2 cellular contexts compared by ENCODE assay signal in genomic region chr3:47319952-47320351, GRCh38.
TF ChIP-seq lines count a peak whose summit lies in the region.

No MANE protein-coding gene starts in this region.

TF ChIP-seq in HCT116, 20 proteins besides CTCF, POLR2A, EP300 and RAD21:
- TF ChIP-seq ATF3 (IDR thresholded peaks at IDR 0.05) (no peak), EZH2phosphoT487 (IDR thresholded peaks at IDR 0.05; ENCODE audit: borderline replicate concordance) (no peak), CBX3 (IDR thresholded peaks at IDR 0.05; ENCODE audit: low read depth) (no peak), TCF7L2 (IDR thresholded peaks at IDR 0.05; ENCODE audit: borderline replicate concordance, extremely low read depth, insufficient read depth, insufficient read length) (no peak), SIN3A (IDR thresholded peaks at IDR 0.05; ENCODE audit: low read depth) (no peak), REST (IDR thresholded peaks at IDR 0.05; ENCODE audit: low read depth) (no peak), MAX (IDR thresholded peaks at IDR 0.05) (no peak), ZNF274 (IDR thresholded peaks at IDR 0.05; ENCODE audit: low read depth, low read length) (no peak), JUND (IDR thresholded peaks at IDR 0.05) (no peak), ELF1 (IDR thresholded peaks at IDR 0.05; ENCODE audit: borderline replicate concordance, low read depth) (no peak), POLR2AphosphoS5 (IDR thresholded peaks at IDR 0.05; ENCODE audit: low read depth, low read length) (no peak), SRF (IDR thresholded peaks at IDR 0.05; ENCODE audit: low read depth) (no peak), EZH2 (IDR thresholded peaks at IDR 0.05) (no peak)

TF ChIP-seq in K562, 482 proteins besides CTCF, POLR2A, EP300 and RAD21 (continues in another document):
- no peak for TF ChIP-seq BRD4 (IDR thresholded peaks at IDR 0.05)
- no peak for TF ChIP-seq PREB (CRISPR knock-in tag; IDR thresholded peaks at IDR 0.05)
- TF ChIP-seq MTA1 (IDR thresholded peaks at IDR 0.05; ENCODE audit: borderline replicate concordance) = no peak
- TF ChIP-seq RFX1 (IDR thresholded peaks at IDR 0.05) = no peak
- no peak for TF ChIP-seq CBX5 (IDR thresholded peaks at IDR 0.05; ENCODE audit: borderline replicate concordance, low read depth)
- TF ChIP-seq CTCFL (IDR thresholded peaks at IDR 0.05; ENCODE audit: borderline replicate concordance, insufficient read depth, low read depth, low read length, poor library complexity, severe bottlenecking) = no peak
- no peak for TF ChIP-seq BHLHE40 (IDR thresholded peaks at IDR 0.05; ENCODE audit: low read length)
- peak; percentile 81 for TF ChIP-seq C11orf30 (IDR thresholded peaks at IDR 0.05; ENCODE audit: low read depth)
- no peak for TF ChIP-seq BRF2 (IDR thresholded peaks at IDR 0.05; ENCODE audit: borderline replicate concordance, insufficient read depth, insufficient read length)
- no peak for TF ChIP-seq SUPT5H (IDR thresholded peaks at IDR 0.05)
- no peak for TF ChIP-seq ATF7 (IDR thresholded peaks at IDR 0.05)
- TF ChIP-seq SNAPC5 (CRISPR knock-in tag; IDR thresholded peaks at IDR 0.05) = no peak
- TF ChIP-seq FOXP1 (CRISPR knock-in tag; IDR thresholded peaks at IDR 0.05) = no peak
- TF ChIP-seq SMARCB1 (IDR thresholded peaks at IDR 0.05; ENCODE audit: insufficient read length, low read depth) = no peak
- peak; percentile 49; the same call in 1 of the 2 replicates for TF ChIP-seq MAFK (IDR thresholded peaks at IDR 0.05; ENCODE audit: low read length)
- TF ChIP-seq KLF10 (CRISPR knock-in tag; IDR thresholded peaks at IDR 0.05) = no peak
- no peak for TF ChIP-seq NEUROD1 (IDR thresholded peaks at IDR 0.05; ENCODE audit: borderline replicate concordance, low read depth, low read length, partially characterized antibody)
- TF ChIP-seq EHMT2 (IDR thresholded peaks at IDR 0.05) = peak; percentile 34; the same call in 1 of the 2 replicates
- TF ChIP-seq MCM5 (IDR thresholded peaks at IDR 0.05; ENCODE audit: low read depth) = no peak
- TF ChIP-seq RREB1 (CRISPR knock-in tag; IDR thresholded peaks at IDR 0.05) = no peak
- TF ChIP-seq FOS (IDR thresholded peaks at IDR 0.05; ENCODE audit: extremely low read depth, insufficient read length) = no peak
- TF ChIP-seq ZNF766 (CRISPR knock-in tag; conservative IDR thresholded peaks at IDR 0.05) = 0 out of 2 replicates have a peak, but pooled peaks have one; percentile 32
- TF ChIP-seq ZNF764 (CRISPR knock-in tag; IDR thresholded peaks at IDR 0.05; ENCODE audit: low read depth) = no peak
- no peak for TF ChIP-seq ZNF583 (CRISPR knock-in tag; IDR thresholded peaks at IDR 0.05)
- peak; percentile 15; the same call in 1 of the 2 replicates for TF ChIP-seq CBFA2T3 (IDR thresholded peaks at IDR 0.05)
- no peak for TF ChIP-seq CC2D1A (IDR thresholded peaks at IDR 0.05)
- TF ChIP-seq MAX (CRISPR knock-in tag; IDR thresholded peaks at IDR 0.05) = no peak
- TF ChIP-seq KHSRP (IDR thresholded peaks at IDR 0.05) = no peak
- TF ChIP-seq CREB5 (CRISPR knock-in tag; IDR thresholded peaks at IDR 0.05) = no peak
- TF ChIP-seq TAL1 (IDR thresholded peaks at IDR 0.05) = peak; percentile 33; the same call in 1 of the 2 replicates
- TF ChIP-seq ZNF239 (CRISPR knock-in tag; IDR thresholded peaks at IDR 0.05) = no peak
- no peak for TF ChIP-seq LCOR (CRISPR knock-in tag; IDR thresholded peaks at IDR 0.05)
- TF ChIP-seq JUND (IDR thresholded peaks at IDR 0.05; ENCODE audit: borderline replicate concordance, low read depth, low read length) = no peak
- TF ChIP-seq JUND (tag; IDR thresholded peaks at IDR 0.05; ENCODE audit: borderline replicate concordance, low read depth, low read length) = 0 out of 3 replicates have a peak, but pooled peaks have one; percentile 22
- TF ChIP-seq ZNF75A (CRISPR knock-in tag; IDR thresholded peaks at IDR 0.05) = no peak
- TF ChIP-seq ATF3 (IDR thresholded peaks at IDR 0.05) = no peak
- TF ChIP-seq ATF3 (CRISPR knock-in tag; conservative IDR thresholded peaks at IDR 0.05) = no peak
- TF ChIP-seq E2F5 (CRISPR knock-in tag; IDR thresholded peaks at IDR 0.05) = no peak
- no peak for TF ChIP-seq JUNB (CRISPR knock-in tag; conservative IDR thresholded peaks at IDR 0.05)
- TF ChIP-seq IRF1 (CRISPR knock-in tag; IDR thresholded peaks at IDR 0.05; ENCODE audit: borderline replicate concordance) = no peak
- TF ChIP-seq GABPA (tag; conservative IDR thresholded peaks at IDR 0.05; ENCODE audit: low read depth) = no peak
- no peak for TF ChIP-seq DEAF1 (CRISPR knock-in tag; IDR thresholded peaks at IDR 0.05)
- TF ChIP-seq DACH1 (IDR thresholded peaks at IDR 0.05; ENCODE audit: partially characterized antibody) = no peak
- TF ChIP-seq MIER1 (IDR thresholded peaks at IDR 0.05; ENCODE audit: low read depth) = no peak
- no peak for TF ChIP-seq ELF1 (tag; IDR thresholded peaks at IDR 0.05)
- no peak for TF ChIP-seq SRSF1 (IDR thresholded peaks at IDR 0.05; ENCODE audit: low read depth, low read length)
